In genomic region chr1:157418231-157418630, GRCh38 we compare ENCODE assay signal across 9 cellular contexts.
"Had no signal": no experiment of that assay in that cellular context is flagged by ENCODE, and none has a peak within 500 bp of the region (broad histone marks: within the 10 kb centered on the region; RNA-seq: fewer than 3 reads in every experiment).

No MANE protein-coding gene starts in this region.

- H3K4me1 Mint-ChIP-seq: GM23338, H9 had no signal

- H3K4me3 Mint-ChIP-seq: GM23338, H9, HFFc6 had no signal

- H3K27ac ChIP-seq: GM23248 had no signal

- H3K9me3 ChIP-seq: HAP-1 had no signal

- DNase-seq: GM23248, GOT3, H7, H9, HCEC 1CT, HFFc6 had no signal

- H3K4me1 ChIP-seq: HAP-1 had no signal

- H3K27ac Mint-ChIP-seq: GM23338, H9, HFFc6 had no signal

- H3K36me3 ChIP-seq: HAP-1 had no signal

- ATAC-seq: GM23338, HCT116 had no signal

- H3K9me3 Mint-ChIP-seq: GM23338, H9, HFFc6 had no signal

- H3K4me3 ChIP-seq: GM23248, GM23338, HAP-1 had no signal
